Comparison of ENCODE assay signal across 9 cellular contexts in the genomic region with DNA sequence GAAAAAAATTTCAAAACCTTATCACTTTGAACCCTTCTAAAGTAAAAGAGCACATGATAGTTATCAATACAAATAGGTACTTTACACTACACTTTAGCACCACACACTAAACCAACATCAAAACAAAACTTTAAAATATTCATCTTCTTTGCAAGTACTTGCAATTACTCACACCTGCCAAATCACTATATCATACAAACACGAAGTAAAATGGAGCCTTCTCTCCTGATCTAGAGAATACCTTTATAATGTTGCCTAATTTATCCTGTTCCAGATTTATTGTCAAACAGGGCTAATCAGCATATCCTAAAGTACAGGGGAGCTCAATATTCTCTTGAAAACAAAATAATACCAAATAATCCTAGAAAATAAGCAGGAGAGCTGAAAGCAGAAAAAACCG. TPM values are rescaled to one million over a fixed set of nuclear protein-coding genes. Genes with fewer than 3 reads are reported as not detected.
DNase-seq lines count a peak whose midpoint lies in the region; ATAC-seq and TF ChIP-seq lines count a peak whose summit lies in the region.
"Had no signal": no experiment of that assay in that cellular context is flagged by ENCODE, and none has a peak within 500 bp of the region (broad histone marks: within the 10 kb centered on the region; RNA-seq: fewer than 3 reads in every experiment).

No MANE protein-coding gene starts in this region.

- no peaks in the 10 kb centered on the region for H3K9me3 Mint-ChIP-seq in stimulated activated naive CD8-positive, alpha-beta T cell treated with anti-CD3 and anti-CD28 coated beads, Interleukin-15, Interleukin-2, amounts not matched to agents 100 ng/mL and 50 ng/mL, for 24 hours

- peak overlapping the region; percentile 98 for H3K4me3 Mint-ChIP-seq in stimulated activated naive CD8-positive, alpha-beta T cell treated with anti-CD3 and anti-CD28 coated beads, Interleukin-15, Interleukin-2, amounts not matched to agents 100 ng/mL and 50 ng/mL, for 24 hours

- no peaks in the 10 kb centered on the region for H3K9me3 ChIP-seq in mesodermal cell (ENCODE audit: control insufficient read depth, low read length)
- no peaks in the 10 kb centered on the region for H3K9me3 ChIP-seq in vagina

- in situ Hi-C loops in astrocyte of the spinal cord (cut with HindIII; ENCODE audit: low sequenced_read_pairs) = no loop called here

- no peaks in the 10 kb centered on the region for H3K27me3 ChIP-seq in vagina

- H3K4me3 ChIP-seq in astrocyte of the spinal cord (ENCODE audit: low read depth, low read length) = peak overlapping the region; percentile 84
- peak overlapping the region; percentile 89 for H3K4me3 ChIP-seq in mesodermal cell (ENCODE audit: extremely low read depth, insufficient read depth, low read length, poor library complexity, severe bottlenecking)
- peak overlapping the region in 1 of 2 donors; percentile 91 for H3K4me3 ChIP-seq in vagina

- H3K36me3 ChIP-seq in mesodermal cell (ENCODE audit: control insufficient read depth, insufficient read depth, low read length) (peaks cover 6% of the 10 kb centered on the region), vagina (no peaks in the 10 kb centered on the region)

- peaks cover 57% of the 10 kb centered on the region for H3K36me3 Mint-ChIP-seq in stimulated activated naive CD8-positive, alpha-beta T cell treated with anti-CD3 and anti-CD28 coated beads, Interleukin-15, Interleukin-2, amounts not matched to agents 100 ng/mL and 50 ng/mL, for 24 hours (ENCODE audit: low read depth)

- peak overlapping the region; percentile 99 for H3K27ac Mint-ChIP-seq in stimulated activated naive CD8-positive, alpha-beta T cell treated with anti-CD3 and anti-CD28 coated beads, Interleukin-15, Interleukin-2, amounts not matched to agents 100 ng/mL and 50 ng/mL, for 24 hours

- ATAC-seq in stimulated activated naive CD8-positive, alpha-beta T cell treated with anti-CD3 and anti-CD28 coated beads, Interleukin-15, Interleukin-2, amounts not matched to agents 100 U/mL and 50 U/mL, for 24 hours = no peak
- ATAC-seq in GM18909 (IDR thresholded peaks at IDR 0.05; ENCODE audit: poor library complexity, unreplicated experiment) = no peak
- ATAC-seq in HG03469 (IDR thresholded peaks at IDR 0.05; ENCODE audit: unreplicated experiment) = no peak

- H3K4me1 ChIP-seq in mesodermal cell (ENCODE audit: control insufficient read depth, insufficient read depth, low read length, poor library complexity, severe bottlenecking) (peaks cover 12% of the 10 kb centered on the region), vagina (peaks cover 59% of the 10 kb centered on the region)

- H3K27me3 Mint-ChIP-seq in stimulated activated naive CD8-positive, alpha-beta T cell treated with anti-CD3 and anti-CD28 coated beads, Interleukin-15, Interleukin-2, amounts not matched to agents 100 ng/mL and 50 ng/mL, for 24 hours = no peaks in the 10 kb centered on the region

- intact Hi-C loops in vagina (cut with DNase I) = loop anchor here (5.0 kb wide), 1 partner anchor 56 kb away; a partner anchor contains a TSS

- DNase-seq in stimulated activated naive CD8-positive, alpha-beta T cell treated with anti-CD3 and anti-CD28 coated beads, Interleukin-15, Interleukin-2, amounts not matched to agents 100 U/mL and 50 U/mL, for 24 hours = no peak
- no peak for DNase-seq in astrocyte of the spinal cord (ENCODE audit: low read depth, low spot score)
- DNase-seq in vagina (ENCODE audit: extremely low spot score in 2 of 2) = no peak
- no peak for DNase-seq in NCI-H82 treated with DMSO at 0.1 percent for 48 hours (lab: John Stamatoyannopoulos, UW; ENCODE audit: unreplicated experiment)
- DNase-seq: activated CD4-positive, CD25-positive, alpha-beta regulatory T cell treated with anti-CD3 and anti-CD28 coated beads, Interleukin-2, amount 50 U/mL, for 72 hours had no signal

- H3K27ac ChIP-seq in mesodermal cell (ENCODE audit: low read depth, low read length, severe bottlenecking) (no peak overlapping the region), vagina (peak overlapping the region; percentile 96)

- peaks cover 75% of the 10 kb centered on the region for H3K4me1 Mint-ChIP-seq in stimulated activated naive CD8-positive, alpha-beta T cell treated with anti-CD3 and anti-CD28 coated beads, Interleukin-15, Interleukin-2, amounts not matched to agents 100 ng/mL and 50 ng/mL, for 24 hours (ENCODE audit: low read depth)

- WGBS in mesodermal cell (ENCODE audit: insufficient coverage in 2 of 2), 2 experiments = 33 to 64% methylated on average over 1 of the region's 2 CpGs

- no peak for TF ChIP-seq CTCF in astrocyte of the spinal cord (IDR thresholded peaks at IDR 0.05; ENCODE audit: low read depth, low read length)
- no peak for TF ChIP-seq CTCF in vagina (IDR thresholded peaks at IDR 0.05)

- no peak for TF ChIP-seq POLR2A in vagina (IDR thresholded peaks at IDR 0.05)

RNA-seq across cellular contexts. Expression of a gene that starts 3.0 kb away (rescaled TPM):
- 73.5 TPM for polyA plus RNA-seq in mesodermal cell (2013, experiment 1 of 2)
- 68.3 TPM for polyA plus RNA-seq in mesodermal cell (2013, experiment 2 of 2)
- total RNA-seq in vagina = 67.8 TPM

RNA-seq across cellular contexts. Expression of a gene that starts 56.7 kb away (rescaled TPM):
- polyA plus RNA-seq in mesodermal cell (2013, experiment 1 of 2) = 32.2 TPM
- 41.9 TPM for polyA plus RNA-seq in mesodermal cell (2013, experiment 2 of 2)
- total RNA-seq in vagina = 15.0 TPM
